ENCODE assay signal across 12 cellular contexts in the genomic region with DNA sequence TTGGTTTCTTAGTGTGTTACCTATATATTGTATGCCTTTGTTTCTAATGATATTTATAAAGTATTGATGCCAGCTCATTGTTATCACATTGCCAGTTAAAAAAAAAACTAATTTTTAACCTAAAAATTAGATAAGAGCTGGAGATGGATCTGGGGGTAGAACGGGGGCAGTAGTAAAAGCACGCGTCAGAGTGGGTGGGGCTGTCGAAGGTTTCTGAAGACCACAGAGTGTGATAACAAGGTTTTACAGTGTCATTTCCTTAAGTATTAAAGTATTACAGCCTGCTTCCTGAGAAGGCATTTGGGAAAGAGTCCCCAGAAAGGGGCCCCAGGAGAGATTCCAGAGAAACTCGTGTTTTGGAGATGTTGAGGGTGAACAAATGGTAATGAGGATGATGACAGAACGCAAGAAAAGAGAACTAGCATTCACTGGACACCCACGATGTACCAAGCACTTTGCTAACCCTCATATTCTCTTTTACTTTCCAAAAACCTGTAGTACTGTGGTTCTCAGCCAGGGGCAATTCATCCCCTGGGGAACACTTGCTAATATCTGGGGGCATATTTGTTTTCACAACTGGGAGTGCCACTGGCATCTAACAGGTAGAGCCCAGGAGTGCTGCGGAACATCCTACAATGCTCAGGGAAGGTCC. TPM values are rescaled to one million over a fixed set of nuclear protein-coding genes. Genes with fewer than 3 reads are reported as not detected.
"Had no signal": no experiment of that assay in that cellular context is flagged by ENCODE, and none has a peak within 500 bp of the region (broad histone marks: within the 10 kb centered on the region; RNA-seq: fewer than 3 reads in every experiment).

No MANE protein-coding gene starts in this region.

RNA-seq across cellular contexts. Expression of a gene that starts 30.4 kb away (rescaled TPM):
- total RNA-seq: activated CD4-positive, alpha-beta T cell treated with anti-CD3 and anti-CD28 coated beads for 36 hours; activated CD4-positive, alpha-beta T cell treated with anti-CD3 and anti-CD28 coated beads, Interleukin-2, amount 10 ng/mL, durations not matched to agents 7 days and 5 days; activated T-helper 1 cell treated with anti-CD3 and anti-CD28 coated beads, Interleukin-12 subunit alpha, Interleukin-12 subunit beta, Interleukin-2, Interleukin-4 antibody, amounts not matched to agents 30 ng/mL and 10 ng/mL and 1 ng/mL, durations not matched to agents 14 hours and 24 hours and 36 hours; bronchial epithelial cell; M059J; OCI-LY7; PC-9; SK-MEL-5 had no signal

RNA-seq across cellular contexts. Expression of a gene that starts 51.0 kb away (rescaled TPM):
- total RNA-seq: activated CD4-positive, alpha-beta T cell treated with anti-CD3 and anti-CD28 coated beads for 36 hours; activated CD4-positive, alpha-beta T cell treated with anti-CD3 and anti-CD28 coated beads, Interleukin-2, amount 10 ng/mL, durations not matched to agents 7 days and 5 days; activated naive CD4-positive, alpha-beta T cell treated with anti-CD3 and anti-CD28 coated beads for 36 hours; activated naive CD4-positive, alpha-beta T cell treated with anti-CD3 and anti-CD28 coated beads, Interleukin-2, amount 50 U/mL, for 72 hours; activated T-cell treated with anti-CD3 and anti-CD28 coated beads, Interleukin-2, amount 50 U/mL, for 4 hours; activated T-helper 1 cell treated with anti-CD3 and anti-CD28 coated beads, Interleukin-12 subunit alpha, Interleukin-12 subunit beta, Interleukin-2, Interleukin-4 antibody, amounts not matched to agents 30 ng/mL and 10 ng/mL and 1 ng/mL, durations not matched to agents 14 hours and 24 hours and 36 hours; bronchial epithelial cell; OCI-LY7; PC-9; SK-MEL-5; WTC11 had no signal
